In genomic region chr1:154855186-154855585, GRCh38 we compare ENCODE assay signal across 1 cellular context.
TF ChIP-seq lines count a peak whose summit lies in the region.

No MANE protein-coding gene starts in this region.

TF ChIP-seq in IMR-90, 13 proteins besides CTCF, POLR2A, EP300 and RAD21 (continued from another document):
- TF ChIP-seq ELK1 (IDR thresholded peaks at IDR 0.05; ENCODE audit: borderline replicate concordance, low read depth, low read length) (no peak), RFX5 (IDR thresholded peaks at IDR 0.05; ENCODE audit: low read depth, low read length) (no peak), RCOR1 (IDR thresholded peaks at IDR 0.05; ENCODE audit: insufficient replicate concordance, low read length) (no peak), USF2 (IDR thresholded peaks at IDR 0.05; ENCODE audit: low read depth, low read length) (no peak), FOS (IDR thresholded peaks at IDR 0.05; ENCODE audit: low read depth, low read length) (no peak), BHLHE40 (IDR thresholded peaks at IDR 0.05; ENCODE audit: low read depth, low read length) (no peak), NFE2L2 (IDR thresholded peaks at IDR 0.05; ENCODE audit: low read depth, low read length) (no peak), CEBPB (IDR thresholded peaks at IDR 0.05; ENCODE audit: low read depth, low read length) (no peak), CHD1 (IDR thresholded peaks at IDR 0.05; ENCODE audit: low read depth, low read length) (no peak), SMC3 (IDR thresholded peaks at IDR 0.05; ENCODE audit: low read depth, low read length) (no peak)
